ENCODE assay signal across 9 cellular contexts in the genomic region with DNA sequence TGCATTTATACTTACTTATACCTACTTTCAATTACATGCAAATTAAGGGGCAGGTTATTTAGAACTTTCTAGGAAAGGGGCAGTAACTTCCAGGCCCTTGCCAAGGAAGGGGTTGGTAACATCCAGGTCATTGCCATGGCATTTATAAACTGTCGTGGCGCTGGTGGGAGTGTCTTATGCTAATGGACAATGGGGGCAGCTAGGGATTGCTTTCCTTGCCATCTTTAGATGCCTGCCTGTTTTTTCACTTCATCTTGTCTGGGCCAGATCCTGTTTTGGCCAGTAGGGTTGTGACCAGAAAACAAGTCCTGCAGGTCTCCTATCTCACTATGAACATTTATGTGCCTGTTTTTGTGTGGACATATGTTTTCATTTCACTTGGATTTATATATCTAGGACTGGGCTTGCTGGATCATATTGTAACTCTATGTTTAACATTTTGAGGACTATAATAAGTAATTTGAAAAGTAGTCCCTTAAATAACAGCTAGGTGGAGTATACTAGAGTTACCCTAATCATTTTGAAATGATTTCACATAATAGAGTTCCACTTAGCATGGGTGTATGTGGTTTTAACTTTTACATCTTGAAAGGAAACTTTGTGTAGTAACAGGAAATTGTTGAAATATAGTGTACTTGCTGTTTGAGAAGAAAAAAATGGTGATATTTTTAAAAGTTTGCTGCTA. TPM values are rescaled to one million over a fixed set of nuclear protein-coding genes. Genes with fewer than 3 reads are reported as not detected.
A peak's percentile ranks its signal among the peaks of the same experiment; 100 is the strongest.
DNase-seq lines count a peak whose midpoint lies in the region; ATAC-seq and TF ChIP-seq lines count a peak whose summit lies in the region.
"Had no signal": no experiment of that assay in that cellular context is flagged by ENCODE, and none has a peak within 500 bp of the region (broad histone marks: within the 10 kb centered on the region; RNA-seq: fewer than 3 reads in every experiment).

No MANE protein-coding gene starts in this region.

- H3K79me2 ChIP-seq in smooth muscle cell (ENCODE audit: low read depth) = peaks cover 54% of the 10 kb centered on the region

- H3K27me3 Mint-ChIP-seq in effector memory CD8-positive, alpha-beta T cell = no peaks in the 10 kb centered on the region

- peak; percentile 81 for ATAC-seq in effector memory CD8-positive, alpha-beta T cell (replicated peaks)
- no peak for ATAC-seq in GM21367 (IDR thresholded peaks at IDR 0.05; ENCODE audit: unreplicated experiment)

- H3K27ac ChIP-seq in smooth muscle cell (ENCODE audit: low read depth) (no peak overlapping the region), adrenal gland (no peak overlapping the region)

- no peaks in the 10 kb centered on the region for H3K9me3 Mint-ChIP-seq in effector memory CD8-positive, alpha-beta T cell

- peak overlapping the region in 1 of 2 donors; percentile 49 for H3K4me3 Mint-ChIP-seq in effector memory CD8-positive, alpha-beta T cell

- peaks cover 5% of the 10 kb centered on the region for H4K20me1 ChIP-seq in smooth muscle cell (ENCODE audit: low read depth)

- peaks cover 22 to 32% of the 10 kb centered on the region in 2 donors for H3K4me1 Mint-ChIP-seq in effector memory CD8-positive, alpha-beta T cell (ENCODE audit: low read depth in 2 of 2)

- intact Hi-C loops in adrenal gland (cut with DNase I) = no loop called here

- TF ChIP-seq CTCF in smooth muscle cell (IDR thresholded peaks at IDR 0.05; ENCODE audit: borderline replicate concordance, insufficient read depth, poor library complexity, severe bottlenecking) = peak; percentile 10
- TF ChIP-seq CTCF in adrenal gland (IDR thresholded peaks at IDR 0.05) = peak in 3 of 6 experiments; percentile 6 to 49 (median 30)

- 96% methylated on average over 2 of the region's 2 CpGs for WGBS in smooth muscle cell (ENCODE audit: low lambda C conversion rate)
- WGBS in adrenal gland, 4 donors = 78 to 88% (median 83%) methylated on average over 2 of the region's 2 CpGs

- no peak for TF ChIP-seq POLR2A in adrenal gland (IDR thresholded peaks at IDR 0.05)

- peaks cover 4% of the 10 kb centered on the region for H3K36me3 Mint-ChIP-seq in effector memory CD8-positive, alpha-beta T cell (ENCODE audit: insufficient read depth)

- H3K36me3 ChIP-seq in smooth muscle cell (ENCODE audit: low read depth) (no peaks in the 10 kb centered on the region), adrenal gland (replicated peaks in 1 of 2) (no peaks in the 10 kb centered on the region)

- no peak overlapping the region for H3K4me2 ChIP-seq in smooth muscle cell

- H3K9me3 ChIP-seq in smooth muscle cell (replicated peaks; ENCODE audit: low read depth) = no peaks in the 10 kb centered on the region
- H3K9me3 ChIP-seq in adrenal gland (replicated peaks in 1 of 3) = peaks cover 0 to 1% (median 0%) of the 10 kb centered on the region in 3 donors

- H3K4me3 ChIP-seq in smooth muscle cell = no peak overlapping the region
- no peak overlapping the region for H3K4me3 ChIP-seq in adrenal gland

- no peaks in the 10 kb centered on the region for H3K27me3 ChIP-seq in smooth muscle cell (ENCODE audit: low read depth)
- H3K27me3 ChIP-seq in adrenal gland = no peaks in the 10 kb centered on the region

- no peaks in the 10 kb centered on the region for H3F3A ChIP-seq in smooth muscle cell (ENCODE audit: low read depth)

- H2AFZ ChIP-seq in smooth muscle cell (ENCODE audit: low read depth) = no peak overlapping the region

- peak; percentile 55 for DNase-seq in SKM-1 treated with dmso at 0.1 percent for 144 hours (lab: John Stamatoyannopoulos, UW; ENCODE audit: unreplicated experiment)
- DNase-seq in SKM-1 (lab: John Stamatoyannopoulos, UW; ENCODE audit: unreplicated experiment) = no peak
- peak; percentile 50 for DNase-seq in MV-4-11 (lab: John Stamatoyannopoulos, UW)
- DNase-seq in effector memory CD8-positive, alpha-beta T cell = no peak
- no peak for DNase-seq in smooth muscle cell (lab: John Stamatoyannopoulos, UW; ENCODE audit: unreplicated experiment)
- no peak for DNase-seq in adrenal gland
- no peak for DNase-seq in ACHN
- DNase-seq: stimulated activated CD4-positive, alpha-beta T cell treated with anti-CD3 and anti-CD28 coated beads, Interleukin-12 subunit alpha, Interleukin-12 subunit beta, amount 100 ng/mL, for 4 hours had no signal

- H3K9ac ChIP-seq in smooth muscle cell (ENCODE audit: low read depth) = no peak overlapping the region

- H3K4me1 ChIP-seq in smooth muscle cell (ENCODE audit: low read depth) (peaks cover 9% of the 10 kb centered on the region), adrenal gland (replicated peaks in 1 of 2) (no peaks in the 10 kb centered on the region)

- H3K27ac Mint-ChIP-seq in effector memory CD8-positive, alpha-beta T cell = peak overlapping the region; percentile 75 to 92

- in situ Hi-C loops in ACHN (cut with HindIII; ENCODE audit: low pct_ligation_motif_present, low pct_unique_long_range_greater_than_20kb, low sequenced_read_pairs) = no loop called here

RNA-seq across cellular contexts. Expression of gene LCLAT1, which starts 56.1 kb away (rescaled TPM):
- total RNA-seq in smooth muscle cell (11.7 and 15.9 TPM in 2 replicates), adrenal gland (10 to 100 TPM; 11.7 to 23.0 (median 19.7) TPM)
- polyA plus RNA-seq in smooth muscle cell (2.6 and 4.8 TPM in 2 replicates), adrenal gland (10 to 100 TPM in 1 of 3 donors, 1 to 10 TPM in 2; 1.9 to 10.7 (median 2.4) TPM)

Comparison
In these comparisons a context has a peak if more than half of its experiments do, and no peak if none do; other contexts are left out.
1. DNase-seq: peak in SKM-1 treated with dmso at 0.1 percent for 144 hours (single experiment) and MV-4-11 (single experiment); none in SKM-1 (single experiment), effector memory CD8-positive, alpha-beta T cell (0 of 3), smooth muscle cell (single experiment), adrenal gland (0 of 7) and ACHN (single experiment).